8 cellular contexts compared by ENCODE assay signal in the genomic region with DNA sequence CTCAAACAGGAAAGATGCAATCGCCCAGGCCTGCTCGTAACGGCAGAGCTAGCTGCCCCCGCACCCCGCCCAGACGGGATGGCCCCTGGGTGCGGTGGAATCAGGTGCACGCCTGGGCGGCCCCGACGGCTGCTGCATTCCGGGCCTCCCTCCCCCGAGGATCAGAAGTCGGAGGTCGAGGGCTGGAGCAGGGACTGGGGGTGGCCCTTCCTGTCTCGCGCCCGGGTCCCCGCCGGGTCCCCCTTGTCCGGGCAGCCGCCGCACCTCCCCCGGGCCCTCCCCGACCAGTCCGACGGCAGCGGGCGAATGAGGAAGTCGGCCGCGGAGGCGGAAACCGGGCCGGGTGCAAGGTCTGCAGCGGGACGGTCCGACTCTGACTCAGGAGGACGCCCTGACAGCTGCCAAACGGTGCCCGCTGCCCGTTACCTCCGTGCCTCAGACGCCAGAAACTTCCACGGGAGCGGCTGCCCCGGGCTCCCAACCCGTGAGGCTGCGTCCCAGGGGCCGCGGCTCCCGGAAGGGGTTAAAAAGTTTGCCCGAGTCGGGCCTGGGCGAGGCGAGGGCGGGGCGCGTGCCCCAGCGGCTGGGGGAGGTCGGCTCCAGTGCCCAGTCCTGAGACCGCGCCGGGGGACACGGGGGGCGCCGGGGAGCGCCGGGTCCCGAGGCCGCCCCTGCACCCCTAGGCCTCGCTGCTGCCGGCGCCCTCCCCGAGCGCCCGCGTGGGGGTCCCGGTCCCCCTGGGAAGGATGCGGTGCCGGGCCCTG. TPM values are rescaled to one million over a fixed set of nuclear protein-coding genes. Genes with fewer than 3 reads are reported as not detected.
DNase-seq lines count a peak whose midpoint lies in the region; ATAC-seq and TF ChIP-seq lines count a peak whose summit lies in the region.

No MANE protein-coding gene starts in this region.

- H3K9me3 ChIP-seq in adrenal gland (replicated peaks in 1 of 3) (no peaks in the 10 kb centered on the region), iPS DF 6.9 (ENCODE audit: control insufficient read depth, insufficient read depth, low read length) (no peaks in the 10 kb centered on the region), gastrocnemius medialis (no peaks in the 10 kb centered on the region)

- TF ChIP-seq POLR2A in adrenal gland (IDR thresholded peaks at IDR 0.05) (peak in 1 of 2 donors; percentile 39), gastrocnemius medialis (IDR thresholded peaks at IDR 0.05) (no peak)

- intact Hi-C loops in adrenal gland (cut with DNase I) = loop anchor here (5.0 to 10.0 kb wide), 3 partner anchors 62 to 78 kb away; no protein-coding TSS in a partner anchor
- intact Hi-C loops in gastrocnemius medialis (cut with DNase I; ENCODE audit: low total_unique reads) = loop anchor here (2.0 kb wide), 3 partner anchors 60 to 86 kb away; no protein-coding TSS in a partner anchor

- ATAC-seq in gastrocnemius medialis (peak; percentile 15 to 28), GM18861 (IDR thresholded peaks at IDR 0.05; ENCODE audit: unreplicated experiment) (no peak)

- WGBS in adrenal gland, 4 donors = 0 to 2% (median 1%) methylated on average over 7 to 81 of the region's 81 CpGs
- no CpG with 5 or more reads among the region's 81 CpGs for WGBS in iPS DF 6.9 (ENCODE audit: insufficient coverage, insufficient read length)

- H3K27me3 ChIP-seq in H7 (ENCODE audit: control insufficient read depth, insufficient read depth, low read length) = no peaks in the 10 kb centered on the region
- H3K27me3 ChIP-seq in adrenal gland = no peaks in the 10 kb centered on the region
- H3K27me3 ChIP-seq in iPS DF 6.9 (ENCODE audit: control insufficient read depth, insufficient read depth, low read length) = no peaks in the 10 kb centered on the region
- no peaks in the 10 kb centered on the region for H3K27me3 ChIP-seq in gastrocnemius medialis

- H3K4me1 ChIP-seq in adrenal gland (replicated peaks in 1 of 2) (peaks cover 28 to 48% of the 10 kb centered on the region in 2 donors), iPS DF 6.9 (ENCODE audit: control insufficient read depth, insufficient read depth, low read length) (peaks cover 4% of the 10 kb centered on the region), gastrocnemius medialis (peaks cover 27 to 44% of the 10 kb centered on the region in 2 donors)

- H3K36me3 ChIP-seq in H7 (replicated peaks; ENCODE audit: control insufficient read depth, insufficient read depth, low read length) (no peaks in the 10 kb centered on the region; the same call in 1 of the 2 replicates), adrenal gland (replicated peaks in 1 of 2) (no peaks in the 10 kb centered on the region), iPS DF 6.9 (ENCODE audit: control insufficient read depth, insufficient read depth, low read length) (0 out of 2 replicates have a peak, but pooled peaks cover 2% of the 10 kb centered on the region), gastrocnemius medialis (no peaks in the 10 kb centered on the region)

- no peak for TF ChIP-seq CTCF in adrenal gland (IDR thresholded peaks at IDR 0.05)
- TF ChIP-seq CTCF in gastrocnemius medialis (IDR thresholded peaks at IDR 0.05 in 4 of 5, conservative IDR thresholded peaks at IDR 0.05 in 1 of 5) = no peak

- in situ Hi-C loops in gastrocnemius medialis (cut with MboI; ENCODE audit: low sequenced_read_pairs in 4 of 4) = no loop called here

- peak overlapping the region; percentile 96 to 99 (median 97) for H3K27ac ChIP-seq in adrenal gland
- H3K27ac ChIP-seq in iPS DF 6.9 (ENCODE audit: low read length) = no peak overlapping the region
- peak overlapping the region; percentile 84 to 97 (median 92) for H3K27ac ChIP-seq in gastrocnemius medialis

- H3K4me3 ChIP-seq in H7 (ENCODE audit: insufficient read depth, low read depth, low read length) (peak overlapping the region; percentile 94), adrenal gland (peak overlapping the region; percentile 67 to 99 (median 82)), iPS DF 6.9 (ENCODE audit: low read length) (peak overlapping the region; percentile 86), gastrocnemius medialis (peak overlapping the region; percentile 73 to 93 (median 84))

- DNase-seq in GM03348 (ENCODE audit: low spot score) (peak; percentile 61), H7 (peak; percentile 77), NCI-H69 (lab: John Stamatoyannopoulos, UW) (peak; percentile 72), adrenal gland (peak; percentile 71 to 83 (median 77)), iPS DF 6.9 (ENCODE audit: low read depth, low spot score) (no peak), gastrocnemius medialis (peak in 1 of 2 donors; percentile 60), NCI-H510A (lab: John Stamatoyannopoulos, UW) (no peak)

RNA-seq across cellular contexts. Expression of gene MYH9, which starts 0.7 kb away (rescaled TPM):
- 117 and 149 TPM in 2 replicates for total RNA-seq in H7 (2014; rRNA removed; shearing (Covaris generic))
- total RNA-seq in adrenal gland (100 to 1,000 TPM; 294 to 427 (median 369) TPM), gastrocnemius medialis (100 to 1,000 TPM in 3 of 4 donors, 10 to 100 TPM in 1; 38.9 to 115 (median 104) TPM)
- 100 to 1,000 TPM in 2 of 3 donors, 10 to 100 TPM in 1; 96.2 to 164 (median 133) TPM for polyA plus RNA-seq in adrenal gland

Comparison
In these comparisons a context has a peak if more than half of its experiments do, and no peak if none do; other contexts are left out.
1. DNase-seq: peak in GM03348 (single experiment), H7 (single experiment), NCI-H69 (single experiment) and adrenal gland (7 of 7); none in iPS DF 6.9 (single experiment) and NCI-H510A (single experiment).
2. Peak in every context shown above with its lines, with median percentiles within 50 percentile points of each other: H3K4me3 ChIP-seq.